ENCODE assay signal across 20 cellular contexts in the genomic region with DNA sequence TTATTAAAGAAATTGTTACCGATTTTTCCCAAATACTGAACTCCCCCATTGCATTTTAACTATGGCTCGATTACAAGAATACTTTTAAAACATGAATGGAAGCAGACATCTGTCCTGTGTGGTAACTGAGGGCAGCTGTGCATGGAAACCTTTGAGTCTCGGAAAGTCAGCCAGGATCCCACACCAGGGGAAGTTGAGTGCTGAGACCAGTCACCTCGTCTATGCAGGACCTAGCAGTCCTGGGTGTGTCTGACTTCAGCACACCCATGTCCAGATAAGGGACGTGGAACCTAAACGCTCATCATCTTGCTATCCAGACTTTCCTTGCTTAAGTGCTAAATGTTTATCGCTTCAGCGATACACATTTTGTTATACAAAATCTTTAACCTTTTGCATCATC. TPM values are rescaled to one million over a fixed set of nuclear protein-coding genes. Genes with fewer than 3 reads are reported as not detected.
DNase-seq lines count a peak whose midpoint lies in the region; ATAC-seq, FAIRE-seq and TF ChIP-seq lines count a peak whose summit lies in the region.
"Had no signal": no experiment of that assay in that cellular context is flagged by ENCODE, and none has a peak within 500 bp of the region (broad histone marks: within the 10 kb centered on the region; RNA-seq: fewer than 3 reads in every experiment).

No MANE protein-coding gene starts in this region.

- H3K56ac ChIP-seq in IMR-90 (ENCODE audit: extremely low read depth, insufficient read depth, low read length), result no peak overlapping the region

- H3K9me3 Mint-ChIP-seq in astrocyte (ENCODE audit: unreplicated experiment) (no peaks in the 10 kb centered on the region), type B pancreatic cell (peaks cover 7% of the 10 kb centered on the region)

- H3K4me3 ChIP-seq in IMR-90 (ENCODE audit: insufficient read depth, low read depth, low read length), result no peak overlapping the region
- H3K4me3 ChIP-seq in astrocyte (ENCODE audit: insufficient read depth, low read depth, low read length), result no peak overlapping the region
- no peak overlapping the region for H3K4me3 ChIP-seq in tibial artery

- no peak overlapping the region for H3K4ac ChIP-seq in IMR-90 (ENCODE audit: low read depth, low read length)

- H2AK5ac ChIP-seq in IMR-90 (ENCODE audit: low read depth, low read length), result no peak overlapping the region; the same call in 1 of the 2 replicates

- peaks cover 7% of the 10 kb centered on the region for H3K79me2 ChIP-seq in astrocyte (ENCODE audit: insufficient read depth, low read length)

- intact Hi-C loops in IMR-90 (cut with micrococcal nuclease) (no loop called here), tibial artery (cut with DNase I; ENCODE audit: low total_unique reads) (no loop called here)

- H2BK15ac ChIP-seq in IMR-90 (ENCODE audit: low read depth, low read length), result no peak overlapping the region

- in situ Hi-C loops in IMR-90 (cut with MboI; ENCODE audit: low sequenced_read_pairs), result no loop called here

- peak overlapping the region; percentile 85; the same call in 1 of the 2 replicates for H3K23ac ChIP-seq in IMR-90 (ENCODE audit: low read depth, low read length)

- peaks cover 15 to 75% of the 10 kb centered on the region in 2 experiments for H3K79me1 ChIP-seq in IMR-90 (ENCODE audit: low read depth in 1 of 2, low read length in 2 of 2)

- H3K36me3 ChIP-seq in IMR-90 (ENCODE audit: control insufficient read depth, insufficient read depth, low read length) (peaks cover 4% of the 10 kb centered on the region), astrocyte (ENCODE audit: insufficient read depth, low read length) (no peaks in the 10 kb centered on the region), tibial artery (no peaks in the 10 kb centered on the region)

- peak overlapping the region; percentile 19; the same call in 1 of the 2 replicates for H3K14ac ChIP-seq in IMR-90 (replicated peaks; ENCODE audit: low read depth, low read length)

- peaks cover 24% of the 10 kb centered on the region for H4K20me1 ChIP-seq in IMR-90 (ENCODE audit: insufficient read depth, low read length)
- peaks cover 25% of the 10 kb centered on the region for H4K20me1 ChIP-seq in astrocyte (ENCODE audit: insufficient read depth, low read length)

- H3K27ac Mint-ChIP-seq in astrocyte (ENCODE audit: unreplicated experiment) (peak overlapping the region; percentile 13), type B pancreatic cell (peak overlapping the region; percentile 81)

- H3K4me1 Mint-ChIP-seq in astrocyte (ENCODE audit: low read depth, unreplicated experiment) (peaks cover 28% of the 10 kb centered on the region), type B pancreatic cell (ENCODE audit: unreplicated experiment) (peaks cover 59% of the 10 kb centered on the region)

- dilution Hi-C loops in IMR-90 (cut with HindIII; ENCODE audit: low sequenced_read_pairs, unreplicated experiment), result no loop called here

- no peak overlapping the region for H4K5ac ChIP-seq in IMR-90 (ENCODE audit: low read depth, low read length)

- TF ChIP-seq POLR2A in IMR-90 (IDR thresholded peaks at IDR 0.05; ENCODE audit: low read depth, low read length), result no peak

- H3K4me3 Mint-ChIP-seq in astrocyte (ENCODE audit: unreplicated experiment) (no peak overlapping the region), type B pancreatic cell (peak overlapping the region; percentile 35)

- ATAC-seq in IMR-90 (ENCODE audit: low read depth), result peak; percentile 24; the same call in 1 of the 2 replicates
- ATAC-seq: PC-3, SK-N-SH treated with all-trans-retinoic acid at 6 μM for 48 hours had no signal

- no peak overlapping the region for H2BK5ac ChIP-seq in IMR-90 (ENCODE audit: low read depth, low read length, poor library complexity, severe bottlenecking)

- peak; percentile 21 for DNase-seq in IMR-90
- no peak for DNase-seq in astrocyte (ENCODE audit: low read depth)
- peak; percentile 58 for DNase-seq in myocyte (ENCODE audit: low read depth)
- DNase-seq in type B pancreatic cell (ENCODE audit: extremely low spot score, unreplicated experiment), result peak; percentile 24
- DNase-seq in activated CD4-positive, alpha-beta T cell treated with anti-CD3 and anti-CD28 coated beads for 1 hour, result no peak
- no peak for DNase-seq in tibial artery
- no peak for DNase-seq in amniotic stem cell (lab: John Stamatoyannopoulos, UW)
- DNase-seq: ACHN, C1 segment of cervical spinal cord, DND-41, KG1, NCI-H1436 treated with DMSO at 0.1 percent for 48 hours, NCI-H2081, NCI-H2227 treated with DMSO at 0.1 percent for 48 hours, PC-3, RPMI8226, SHP77 treated with DMSO at 0.1 percent for 48 hours had no signal

- no peak overlapping the region for H2AK9ac ChIP-seq in IMR-90 (replicated peaks; ENCODE audit: low read depth, low read length, poor library complexity)

- WGBS in IMR-90 (ENCODE audit: extremely low coverage in 2 of 2, insufficient read length in 1 of 2), 2 experiments, result 13% methylated on average over 2 of the region's 8 CpGs; no CpG with 5 or more reads in 1 of the 2 experiments

- no peak overlapping the region for H3K18ac ChIP-seq in IMR-90 (ENCODE audit: low read depth, low read length)

- no peak for TF ChIP-seq RAD21 in IMR-90 (IDR thresholded peaks at IDR 0.05; ENCODE audit: low read length)

- H4K91ac ChIP-seq in IMR-90 (ENCODE audit: insufficient read depth, low read depth, low read length), result no peak overlapping the region

- H4K8ac ChIP-seq in IMR-90 (ENCODE audit: low read depth in 2 of 2, low read length in 2 of 2), result no peak overlapping the region

- H3K27me3 Mint-ChIP-seq in astrocyte (ENCODE audit: low read depth, unreplicated experiment) (no peaks in the 10 kb centered on the region), type B pancreatic cell (no peaks in the 10 kb centered on the region)

- H3K9me1 ChIP-seq in IMR-90 (ENCODE audit: insufficient read depth, low read length), result peaks cover 16% of the 10 kb centered on the region

- H3K27me3 ChIP-seq in IMR-90 (ENCODE audit: control insufficient read depth, insufficient read depth, low read length) (no peaks in the 10 kb centered on the region), astrocyte (ENCODE audit: insufficient read depth, low read length) (no peaks in the 10 kb centered on the region), tibial artery (no peaks in the 10 kb centered on the region)

- no peak overlapping the region for H2BK120ac ChIP-seq in IMR-90 (ENCODE audit: low read depth, low read length)

- H3K36me3 Mint-ChIP-seq in astrocyte (ENCODE audit: low read depth, unreplicated experiment) (peaks cover 2% of the 10 kb centered on the region), type B pancreatic cell (peaks cover 28% of the 10 kb centered on the region)

- POLR2A ChIA-PET in IMR-90 (lab: Charles Lee; ENCODE audit: unreplicated experiment), result no interaction called here

- H3K4me2 ChIP-seq in IMR-90 (ENCODE audit: low read depth, low read length), result 0 out of 2 replicates have a peak overlapping the region, but pooled peaks have one; percentile 7
- no peak overlapping the region for H3K4me2 ChIP-seq in astrocyte (ENCODE audit: low read length)

- H3K27ac ChIP-seq in IMR-90 (ENCODE audit: insufficient read depth, low read length) (no peak overlapping the region), astrocyte (ENCODE audit: low read depth, low read length) (no peak overlapping the region), tibial artery (no peak overlapping the region)

- no TSS peak for BruUV-seq in IMR-90 (replicated peaks; lab: Mats Ljungman, UMichigan)

- H3K4me1 ChIP-seq in IMR-90 (ENCODE audit: control insufficient read depth, insufficient read depth, low read length) (peaks cover 7% of the 10 kb centered on the region), astrocyte (ENCODE audit: insufficient read depth, low read length) (peaks cover under 1% of the 10 kb centered on the region), tibial artery (peaks cover 0 to 35% (median 18%) of the 10 kb centered on the region in 4 donors)

- H3K9me3 ChIP-seq in IMR-90 (ENCODE audit: control insufficient read depth, insufficient read depth, low read length) (no peaks in the 10 kb centered on the region), astrocyte (ENCODE audit: insufficient read depth, low read depth, low read length) (no peaks in the 10 kb centered on the region), tibial artery (no peaks in the 10 kb centered on the region)

- TF ChIP-seq CTCF in IMR-90 (conservative IDR thresholded peaks at IDR 0.05; ENCODE audit: low read depth, low read length) (no peak), astrocyte (IDR thresholded peaks at IDR 0.05; ENCODE audit: insufficient read depth, low read depth, low read length) (no peak), type B pancreatic cell (conservative IDR thresholded peaks at IDR 0.05) (no peak), tibial artery (IDR thresholded peaks at IDR 0.05) (no peak)

- CTCF ChIA-PET in IMR-90 (lab: Yijun Ruan, JAX), result no interaction called here

- no peak for FAIRE-seq in astrocyte (lab: Jason Lieb, UNC)
- FAIRE-seq: D721Med, H54 had no signal

- no peak overlapping the region for H2AFZ ChIP-seq in IMR-90 (replicated peaks; ENCODE audit: low read length, poor library complexity)
- no peak overlapping the region for H2AFZ ChIP-seq in astrocyte (ENCODE audit: low read depth, low read length)

- H3K9ac ChIP-seq in IMR-90 (ENCODE audit: low read depth, low read length) (no peak overlapping the region), astrocyte (ENCODE audit: low read length) (no peak overlapping the region)

- no peak overlapping the region for H2BK20ac ChIP-seq in IMR-90 (ENCODE audit: low read depth, low read length)

TF ChIP-seq in IMR-90, 13 proteins besides CTCF, POLR2A, EP300 and RAD21 (continues in another document):
- TF ChIP-seq FOS (IDR thresholded peaks at IDR 0.05; ENCODE audit: low read depth, low read length), result no peak
- TF ChIP-seq USF2 (IDR thresholded peaks at IDR 0.05; ENCODE audit: low read depth, low read length), result no peak
- no peak for TF ChIP-seq MAZ (IDR thresholded peaks at IDR 0.05; ENCODE audit: borderline replicate concordance, low read depth, low read length)

RNA-seq across cellular contexts. Expression of gene RIN2, which starts 6.1 kb away (rescaled TPM):
- 61.4 and 72.2 TPM in 2 replicates for total RNA-seq in IMR-90 (2012; rRNA removed)
- polyA plus RNA-seq in IMR-90 (2012; rRNA removed), result 16.1 and 16.8 TPM in 2 replicates
- polyA plus RNA-seq in IMR-90 (2012; cell fraction: cytosol; rRNA removed), result 7.9 and 9.9 TPM in 2 replicates
- 14.3 and 33.4 TPM in 2 replicates for polyA plus RNA-seq in IMR-90 (2012; cell fraction: nucleus; rRNA removed; ENCODE audit: low replicate concordance)
- 21.2 and 22.8 TPM in 2 replicates for total RNA-seq in astrocyte
- 28.3 and 31.6 TPM in 2 replicates for total RNA-seq in myocyte
- 26.7 TPM for polyA plus RNA-seq in myocyte (2012)
- total RNA-seq in type B pancreatic cell (ENCODE audit: low replicate concordance), result 44.8 and 46.8 TPM in 2 replicates

Comparison
In these comparisons a context has a peak if more than half of its experiments do, and no peak if none do; other contexts are left out.
1. DNase-seq: peak in IMR-90 (single experiment), myocyte (single experiment) and type B pancreatic cell (single experiment); none in astrocyte (single experiment), activated CD4-positive, alpha-beta T cell treated with anti-CD3 and anti-CD28 coated beads for 1 hour (single experiment), tibial artery (0 of 2) and amniotic stem cell (single experiment).